ENCODE assay signal across 8 cellular contexts in the genomic region with DNA sequence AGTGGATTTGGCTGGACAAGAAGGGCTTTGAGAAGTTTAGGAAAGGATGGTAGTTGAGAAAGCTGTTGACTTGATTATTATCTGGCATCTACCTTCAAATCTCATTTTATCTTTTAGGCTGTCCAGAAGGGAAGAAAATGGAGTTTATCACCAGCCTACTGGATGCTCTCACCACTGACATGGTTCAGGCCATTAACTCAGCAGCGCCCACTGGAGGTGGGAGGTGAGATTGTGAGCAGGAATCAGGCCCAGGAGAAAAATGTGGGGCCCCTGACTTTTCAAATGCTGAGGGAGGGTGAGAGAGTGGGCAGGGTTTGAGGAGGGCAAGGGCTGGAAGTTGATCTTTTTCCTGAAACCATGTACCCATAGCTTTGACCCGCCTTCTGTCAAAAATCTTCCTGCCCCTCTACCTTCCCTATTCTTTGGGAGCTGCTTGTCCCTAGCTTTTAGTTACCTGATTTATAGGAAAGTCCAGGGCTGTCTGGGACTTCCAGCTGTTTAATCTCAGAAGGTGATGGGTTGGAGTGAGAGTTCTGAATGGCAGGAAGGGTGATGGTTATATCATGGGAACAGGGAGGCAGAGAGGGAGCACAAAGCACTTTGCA.
DNase-seq lines count a peak whose midpoint lies in the region; ATAC-seq, FAIRE-seq and TF ChIP-seq lines count a peak whose summit lies in the region.

No MANE protein-coding gene starts in this region.

- DNase-seq in AML-193 (lab: John Stamatoyannopoulos, UW) (peak; percentile 9 to 11), GM12891 (ENCODE audit: insufficient read length, low spot score) (peak; percentile 39), SK-MEL-5 (ENCODE audit: low read depth, low spot score) (peak; percentile 68), glutamatergic neuron (peak; percentile 72), SKM-1 (lab: John Stamatoyannopoulos, UW; ENCODE audit: unreplicated experiment) (no peak)
- peak; percentile 26 for DNase-seq in stimulated activated CD4-positive, alpha-beta T cell treated with anti-CD3 and anti-CD28 coated beads, Interleukin-4, amount 100 ng/mL, for 1 hour

- no peak for TF ChIP-seq POLR2A in GM12891 (IDR thresholded peaks at IDR 0.05; ENCODE audit: low read depth, low read length)

- peak; percentile 23 for FAIRE-seq in GM12891 (lab: Jason Lieb, UNC)

- TF ChIP-seq CTCF in glutamatergic neuron (IDR thresholded peaks at IDR 0.05; ENCODE audit: partially characterized antibody, unreplicated experiment), result peak; percentile 72

- no peaks in the 10 kb centered on the region for H3K36me3 Mint-ChIP-seq in glutamatergic neuron (ENCODE audit: unreplicated experiment)

- in situ Hi-C loops in SK-MEL-5 (cut with HindIII; ENCODE audit: low pct_unique_long_range_greater_than_20kb, low sequenced_read_pairs), result no loop called here

- H3K27me3 Mint-ChIP-seq in glutamatergic neuron (ENCODE audit: unreplicated experiment), result peaks cover 2% of the 10 kb centered on the region

- H3K4me3 Mint-ChIP-seq in glutamatergic neuron (ENCODE audit: unreplicated experiment), result no peak overlapping the region

- peaks cover 2% of the 10 kb centered on the region for H3K9me3 Mint-ChIP-seq in glutamatergic neuron (ENCODE audit: unreplicated experiment)

- H3K4me1 Mint-ChIP-seq in glutamatergic neuron (ENCODE audit: low read depth, unreplicated experiment), result no peaks in the 10 kb centered on the region

- no peak overlapping the region for H3K27ac Mint-ChIP-seq in glutamatergic neuron (ENCODE audit: unreplicated experiment)

- ATAC-seq in HG03139 (IDR thresholded peaks at IDR 0.05; ENCODE audit: unreplicated experiment) (no peak), HG02623 (IDR thresholded peaks at IDR 0.05; ENCODE audit: unreplicated experiment) (no peak)

TF ChIP-seq in GM12891, 5 proteins besides CTCF, POLR2A, EP300 and RAD21:
- TF ChIP-seq PAX5 (IDR thresholded peaks at IDR 0.05; ENCODE audit: insufficient read depth, low read length, severe bottlenecking), result no peak
- TF ChIP-seq TAF1 (IDR thresholded peaks at IDR 0.05; ENCODE audit: low read depth, low read length), result no peak
- TF ChIP-seq POLR2AphosphoS5 (IDR thresholded peaks at IDR 0.05; ENCODE audit: low read depth, low read length), result no peak
- no peak for TF ChIP-seq POU2F2 (IDR thresholded peaks at IDR 0.05; ENCODE audit: low read depth, low read length)
TF ChIP-seq in GM12891: peak in this region for 0.
